Comparison of ENCODE assay signal across 9 cellular contexts in genomic region chrX:53239474-53239873, GRCh38.
A peak's percentile ranks its signal among the peaks of the same experiment; 100 is the strongest.
DNase-seq lines count a peak whose midpoint lies in the region; ATAC-seq lines count a peak whose summit lies in the region.
"Had no signal": no experiment of that assay in that cellular context is flagged by ENCODE, and none has a peak within 500 bp of the region (broad histone marks: within the 10 kb centered on the region; RNA-seq: fewer than 3 reads in every experiment).

No MANE protein-coding gene starts in this region.

- peak; percentile 48 for DNase-seq in DMS 273 (lab: John Stamatoyannopoulos, UW; ENCODE audit: unreplicated experiment)
- DNase-seq in DMS 273 treated with DMSO at 0.1 percent for 48 hours (lab: John Stamatoyannopoulos, UW): no peak
- DNase-seq in NCI-H69 (lab: John Stamatoyannopoulos, UW): peak; percentile 38
- DNase-seq in activated naive CD4-positive, alpha-beta T cell treated with Interleukin-2 at 50 U/mL for 16 hours: peak; percentile 36
- peak; percentile 39 to 57 for DNase-seq in stimulated activated CD4-positive, alpha-beta T cell treated with anti-CD3 and anti-CD28 coated beads, Interleukin-2, amount 100 ng/mL, for 24 hours
- DNase-seq in AG08396 (ENCODE audit: low spot score): no peak
- DNase-seq: small intestine had no signal

- ATAC-seq in GM18858 (IDR thresholded peaks at IDR 0.05; ENCODE audit: unreplicated experiment) (no peak), HG02973 (IDR thresholded peaks at IDR 0.05; ENCODE audit: unreplicated experiment) (no peak)

Comparison
In these comparisons a context has a peak if more than half of its experiments do, and no peak if none do; other contexts are left out.
1. DNase-seq: peak in DMS 273 (single experiment), NCI-H69 (single experiment), activated naive CD4-positive, alpha-beta T cell treated with Interleukin-2 at 50 U/mL for 16 hours (single experiment) and stimulated activated CD4-positive, alpha-beta T cell treated with anti-CD3 and anti-CD28 coated beads, Interleukin-2, amount 100 ng/mL, for 24 hours (2 of 2); none in DMS 273 treated with DMSO at 0.1 percent for 48 hours (single experiment) and AG08396 (single experiment).